ENCODE assay signal across 1 cellular context in the genomic region with DNA sequence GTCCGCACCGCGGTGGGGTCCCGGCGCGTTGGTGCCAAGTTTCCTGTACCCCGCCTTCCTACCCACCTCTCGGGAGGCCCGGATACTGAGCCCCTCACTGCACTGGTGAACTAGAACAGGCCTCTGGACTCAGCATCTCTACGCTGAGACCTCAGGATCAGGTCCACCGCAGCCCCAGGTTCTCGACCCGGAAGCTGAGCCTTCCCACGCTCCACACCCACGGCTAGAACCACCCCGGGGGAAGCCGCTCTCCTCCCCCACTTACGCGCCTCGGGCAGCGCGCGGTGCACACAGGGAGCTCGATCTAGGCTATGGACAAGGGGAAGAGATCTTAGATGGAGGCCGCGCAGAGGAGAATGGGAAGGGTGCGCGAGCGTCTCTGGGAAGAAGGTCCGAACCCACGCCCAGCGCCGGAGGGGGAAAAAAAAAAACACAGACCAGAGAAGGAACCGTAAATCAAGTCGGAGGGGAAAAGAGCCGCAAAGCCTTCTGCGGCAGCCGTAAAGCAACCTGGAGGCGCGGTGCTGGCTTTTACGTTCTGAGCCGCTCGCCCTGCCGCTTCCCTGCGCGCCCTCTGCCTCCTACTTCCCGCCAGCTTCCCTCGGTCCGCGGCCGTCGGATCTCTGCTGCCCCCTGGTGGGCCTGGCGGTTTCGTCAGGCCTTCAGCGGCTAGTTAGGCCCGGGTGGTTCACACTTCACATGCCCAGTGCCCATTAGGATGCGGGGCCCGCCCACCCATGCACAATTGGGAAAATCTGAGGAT.
A peak's percentile ranks its signal among the peaks of the same experiment; 100 is the strongest.
TF ChIP-seq lines count a peak whose summit lies in the region.

Gene RAD52, minus strand, starts transcription at position 358 of the 763 bp plus-strand sequence. CDS start 16,636 bp downstream, outside the sequence.

TF ChIP-seq in H1, 55 proteins besides CTCF, POLR2A, EP300 and RAD21:
- TF ChIP-seq HDAC2 (IDR thresholded peaks at IDR 0.05; ENCODE audit: borderline replicate concordance in 1 of 2, low read depth in 2 of 2, low read length in 2 of 2), result peak; percentile 68 to 89; a peak in 3 of 4 replicates
- peak; percentile 91 for TF ChIP-seq PHF8 (conservative IDR thresholded peaks at IDR 0.05; ENCODE audit: low read depth, low read length)
- TF ChIP-seq SIX5 (IDR thresholded peaks at IDR 0.05; ENCODE audit: low read depth, low read length), result no peak; the same call in 1 of the 2 replicates
- TF ChIP-seq CHD2 (IDR thresholded peaks at IDR 0.05; ENCODE audit: low read length), result no peak
- TF ChIP-seq, protein P1, sequence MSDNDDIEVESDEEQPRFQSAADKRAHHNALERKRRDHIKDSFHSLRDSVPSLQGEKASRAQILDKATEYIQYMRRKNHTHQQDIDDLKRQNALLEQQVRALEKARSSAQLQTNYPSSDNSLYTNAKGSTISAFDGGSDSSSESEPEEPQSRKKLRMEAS (IDR thresholded peaks at IDR 0.05), result peak; percentile 63
- peak; percentile 35; the same call in 1 of the 2 replicates for TF ChIP-seq RBBP5 (IDR thresholded peaks at IDR 0.05; ENCODE audit: borderline replicate concordance, low read depth, low read length)
- peak; percentile 77 for TF ChIP-seq KDM5A (IDR thresholded peaks at IDR 0.05; ENCODE audit: low read length)
- TF ChIP-seq, protein P2, sequence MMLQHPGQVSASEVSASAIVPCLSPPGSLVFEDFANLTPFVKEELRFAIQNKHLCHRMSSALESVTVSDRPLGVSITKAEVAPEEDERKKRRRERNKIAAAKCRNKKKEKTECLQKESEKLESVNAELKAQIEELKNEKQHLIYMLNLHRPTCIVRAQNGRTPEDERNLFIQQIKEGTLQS (IDR thresholded peaks at IDR 0.05; ENCODE audit: insufficient read depth, low read depth, low read length), result peak; percentile 92
- TF ChIP-seq E2F6 (IDR thresholded peaks at IDR 0.05), result peak; percentile 37
- peak; percentile 18; the same call in 1 of the 2 replicates for TF ChIP-seq TBP (IDR thresholded peaks at IDR 0.05; ENCODE audit: low read depth, low read length)
- TF ChIP-seq SP1 (IDR thresholded peaks at IDR 0.05; ENCODE audit: low read depth, low read length), result peak; percentile 40; the same call in 1 of the 2 replicates
- no peak for TF ChIP-seq FOSL1 (IDR thresholded peaks at IDR 0.05; ENCODE audit: insufficient read depth, low read depth, low read length)
- TF ChIP-seq SIN3A (conservative IDR thresholded peaks at IDR 0.05 in 1 of 2, IDR thresholded peaks at IDR 0.05 in 1 of 2; ENCODE audit: low read depth in 1 of 2, low read length in 2 of 2), result peak in 1 of 2 experiments; percentile 39; a peak in 2 of 4 replicates
- peak; percentile 53; the same call in 1 of the 2 replicates for TF ChIP-seq BRCA1 (IDR thresholded peaks at IDR 0.05; ENCODE audit: low read depth, low read length)
- TF ChIP-seq BACH1 (IDR thresholded peaks at IDR 0.05; ENCODE audit: low read length), result peak; percentile 60; the same call in 1 of the 2 replicates
- no peak for TF ChIP-seq SIRT6 (IDR thresholded peaks at IDR 0.05; ENCODE audit: low read length)
- TF ChIP-seq NANOG (IDR thresholded peaks at IDR 0.05; ENCODE audit: insufficient read depth, low read depth, low read length, poor library complexity, severe bottlenecking), result peak; percentile 4
- peak; percentile 87 for TF ChIP-seq POLR2AphosphoS5 (IDR thresholded peaks at IDR 0.05; ENCODE audit: low read depth, low read length)
- TF ChIP-seq, protein P3, sequence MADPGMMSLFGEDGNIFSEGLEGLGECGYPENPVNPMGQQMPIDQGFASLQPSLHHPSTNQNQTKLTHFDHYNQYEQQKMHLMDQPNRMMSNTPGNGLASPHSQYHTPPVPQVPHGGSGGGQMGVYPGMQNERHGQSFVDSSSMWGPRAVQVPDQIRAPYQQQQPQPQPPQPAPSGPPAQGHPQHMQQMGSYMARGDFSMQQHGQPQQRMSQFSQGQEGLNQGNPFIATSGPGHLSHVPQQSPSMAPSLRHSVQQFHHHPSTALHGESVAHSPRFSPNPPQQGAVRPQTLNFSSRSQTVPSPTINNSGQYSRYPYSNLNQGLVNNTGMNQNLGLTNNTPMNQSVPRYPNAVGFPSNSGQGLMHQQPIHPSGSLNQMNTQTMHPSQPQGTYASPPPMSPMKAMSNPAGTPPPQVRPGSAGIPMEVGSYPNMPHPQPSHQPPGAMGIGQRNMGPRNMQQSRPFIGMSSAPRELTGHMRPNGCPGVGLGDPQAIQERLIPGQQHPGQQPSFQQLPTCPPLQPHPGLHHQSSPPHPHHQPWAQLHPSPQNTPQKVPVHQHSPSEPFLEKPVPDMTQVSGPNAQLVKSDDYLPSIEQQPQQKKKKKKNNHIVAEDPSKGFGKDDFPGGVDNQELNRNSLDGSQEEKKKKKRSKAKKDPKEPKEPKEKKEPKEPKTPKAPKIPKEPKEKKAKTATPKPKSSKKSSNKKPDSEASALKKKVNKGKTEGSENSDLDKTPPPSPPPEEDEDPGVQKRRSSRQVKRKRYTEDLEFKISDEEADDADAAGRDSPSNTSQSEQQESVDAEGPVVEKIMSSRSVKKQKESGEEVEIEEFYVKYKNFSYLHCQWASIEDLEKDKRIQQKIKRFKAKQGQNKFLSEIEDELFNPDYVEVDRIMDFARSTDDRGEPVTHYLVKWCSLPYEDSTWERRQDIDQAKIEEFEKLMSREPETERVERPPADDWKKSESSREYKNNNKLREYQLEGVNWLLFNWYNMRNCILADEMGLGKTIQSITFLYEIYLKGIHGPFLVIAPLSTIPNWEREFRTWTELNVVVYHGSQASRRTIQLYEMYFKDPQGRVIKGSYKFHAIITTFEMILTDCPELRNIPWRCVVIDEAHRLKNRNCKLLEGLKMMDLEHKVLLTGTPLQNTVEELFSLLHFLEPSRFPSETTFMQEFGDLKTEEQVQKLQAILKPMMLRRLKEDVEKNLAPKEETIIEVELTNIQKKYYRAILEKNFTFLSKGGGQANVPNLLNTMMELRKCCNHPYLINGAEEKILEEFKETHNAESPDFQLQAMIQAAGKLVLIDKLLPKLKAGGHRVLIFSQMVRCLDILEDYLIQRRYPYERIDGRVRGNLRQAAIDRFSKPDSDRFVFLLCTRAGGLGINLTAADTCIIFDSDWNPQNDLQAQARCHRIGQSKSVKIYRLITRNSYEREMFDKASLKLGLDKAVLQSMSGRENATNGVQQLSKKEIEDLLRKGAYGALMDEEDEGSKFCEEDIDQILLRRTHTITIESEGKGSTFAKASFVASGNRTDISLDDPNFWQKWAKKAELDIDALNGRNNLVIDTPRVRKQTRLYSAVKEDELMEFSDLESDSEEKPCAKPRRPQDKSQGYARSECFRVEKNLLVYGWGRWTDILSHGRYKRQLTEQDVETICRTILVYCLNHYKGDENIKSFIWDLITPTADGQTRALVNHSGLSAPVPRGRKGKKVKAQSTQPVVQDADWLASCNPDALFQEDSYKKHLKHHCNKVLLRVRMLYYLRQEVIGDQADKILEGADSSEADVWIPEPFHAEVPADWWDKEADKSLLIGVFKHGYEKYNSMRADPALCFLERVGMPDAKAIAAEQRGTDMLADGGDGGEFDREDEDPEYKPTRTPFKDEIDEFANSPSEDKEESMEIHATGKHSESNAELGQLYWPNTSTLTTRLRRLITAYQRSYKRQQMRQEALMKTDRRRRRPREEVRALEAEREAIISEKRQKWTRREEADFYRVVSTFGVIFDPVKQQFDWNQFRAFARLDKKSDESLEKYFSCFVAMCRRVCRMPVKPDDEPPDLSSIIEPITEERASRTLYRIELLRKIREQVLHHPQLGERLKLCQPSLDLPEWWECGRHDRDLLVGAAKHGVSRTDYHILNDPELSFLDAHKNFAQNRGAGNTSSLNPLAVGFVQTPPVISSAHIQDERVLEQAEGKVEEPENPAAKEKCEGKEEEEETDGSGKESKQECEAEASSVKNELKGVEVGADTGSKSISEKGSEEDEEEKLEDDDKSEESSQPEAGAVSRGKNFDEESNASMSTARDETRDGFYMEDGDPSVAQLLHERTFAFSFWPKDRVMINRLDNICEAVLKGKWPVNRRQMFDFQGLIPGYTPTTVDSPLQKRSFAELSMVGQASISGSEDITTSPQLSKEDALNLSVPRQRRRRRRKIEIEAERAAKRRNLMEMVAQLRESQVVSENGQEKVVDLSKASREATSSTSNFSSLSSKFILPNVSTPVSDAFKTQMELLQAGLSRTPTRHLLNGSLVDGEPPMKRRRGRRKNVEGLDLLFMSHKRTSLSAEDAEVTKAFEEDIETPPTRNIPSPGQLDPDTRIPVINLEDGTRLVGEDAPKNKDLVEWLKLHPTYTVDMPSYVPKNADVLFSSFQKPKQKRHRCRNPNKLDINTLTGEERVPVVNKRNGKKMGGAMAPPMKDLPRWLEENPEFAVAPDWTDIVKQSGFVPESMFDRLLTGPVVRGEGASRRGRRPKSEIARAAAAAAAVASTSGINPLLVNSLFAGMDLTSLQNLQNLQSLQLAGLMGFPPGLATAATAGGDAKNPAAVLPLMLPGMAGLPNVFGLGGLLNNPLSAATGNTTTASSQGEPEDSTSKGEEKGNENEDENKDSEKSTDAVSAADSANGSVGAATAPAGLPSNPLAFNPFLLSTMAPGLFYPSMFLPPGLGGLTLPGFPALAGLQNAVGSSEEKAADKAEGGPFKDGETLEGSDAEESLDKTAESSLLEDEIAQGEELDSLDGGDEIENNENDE (IDR thresholded peaks at IDR 0.05; ENCODE audit: insufficient replicate concordance, low read length), result no peak
- peak; percentile 58 for TF ChIP-seq TAF1 (IDR thresholded peaks at IDR 0.05; ENCODE audit: low read depth, low read length)
- TF ChIP-seq TAF7 (optimal IDR thresholded peaks at IDR 0.05; ENCODE audit: borderline replicate concordance, low read depth, low read length), result no peak
- peak; percentile 63 for TF ChIP-seq ASH2L (IDR thresholded peaks at IDR 0.05; ENCODE audit: low read length)
